ENCODE assay signal across 8 cellular contexts in the genomic region with DNA sequence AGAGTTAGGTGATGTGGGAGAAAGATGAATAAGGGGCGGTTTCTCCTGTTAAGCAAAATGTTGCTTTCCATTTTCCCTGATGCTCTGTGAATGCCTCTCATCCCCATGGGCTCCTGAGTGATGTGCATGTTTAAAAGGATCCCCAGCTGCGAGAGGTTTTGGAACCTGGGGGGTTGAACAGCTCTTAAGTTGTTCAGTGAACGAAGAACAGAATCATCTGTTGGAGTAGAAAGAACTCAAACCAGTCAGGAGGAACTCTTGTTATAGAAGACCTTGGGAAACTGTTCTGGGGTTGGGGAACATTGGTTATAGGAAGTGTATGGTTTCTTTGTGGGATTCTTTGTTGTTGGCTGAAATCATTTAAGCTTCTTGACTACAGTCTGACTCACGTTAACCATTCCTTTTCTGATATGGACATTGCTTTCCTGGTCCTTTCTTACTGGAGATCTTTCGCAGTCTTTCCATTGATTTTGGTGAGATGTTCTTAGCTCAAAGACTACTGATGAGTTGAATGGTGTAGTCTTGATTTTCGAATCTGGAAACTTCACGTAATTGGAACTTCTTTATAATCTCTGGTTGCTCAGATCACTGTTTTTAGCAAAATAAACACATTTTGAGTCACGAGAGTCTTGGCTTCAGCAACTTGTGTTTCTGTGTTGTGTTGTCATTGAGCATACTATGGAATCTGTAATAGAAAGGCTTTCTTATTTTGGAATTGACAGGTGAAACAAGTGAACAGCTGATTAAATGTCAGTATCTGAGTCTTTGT. TPM values are rescaled to one million over a fixed set of nuclear protein-coding genes. Genes with fewer than 3 reads are reported as not detected.
DNase-seq lines count a peak whose midpoint lies in the region; ATAC-seq and TF ChIP-seq lines count a peak whose summit lies in the region.

No MANE protein-coding gene starts in this region.

- H3K4me3 ChIP-seq in ACC112 (ENCODE audit: low read depth, low read length) = peak overlapping the region; percentile 77
- peak overlapping the region; percentile 71 for H3K4me3 ChIP-seq in HAP-1
- peak overlapping the region; percentile 40 to 77 (median 49) for H3K4me3 ChIP-seq in skin epidermis

- H3K27me3 ChIP-seq in ACC112 (ENCODE audit: insufficient read depth, low read length) (no peaks in the 10 kb centered on the region), HAP-1 (ENCODE audit: low read depth) (no peaks in the 10 kb centered on the region)

- no peaks in the 10 kb centered on the region for H3K36me3 ChIP-seq in ACC112 (ENCODE audit: insufficient read depth, low read length)
- H3K36me3 ChIP-seq in HAP-1 (replicated peaks) = peaks cover 3% of the 10 kb centered on the region

- H3K4me1 ChIP-seq in ACC112 (ENCODE audit: control insufficient read depth, insufficient read depth, low read length, unreplicated experiment) (peaks cover 26% of the 10 kb centered on the region), HAP-1 (peaks cover 28% of the 10 kb centered on the region)

- peak overlapping the region; percentile 98 for H3K27ac ChIP-seq in ACC112 (ENCODE audit: low read depth, low read length)
- peak overlapping the region in 20 of 21 experiments; percentile 93 to 100 (median 99) for H3K27ac ChIP-seq in skin epidermis

- CTCF ChIA-PET in activated B cell treated with CpG ODN at 0.5 μM for 24 hours (lab: Charles Lee) = interaction anchor here (0.7 to 1.7 kb wide), 6 partner anchors 20 to 111 kb away, joined by 3 to 6 read pairs (median 4); a partner anchor contains a TSS

- H3K36me3 Mint-ChIP-seq in activated B cell treated with CpG ODN at 0.5 μM for 24 hours (ENCODE audit: low read depth) (peaks cover 9% of the 10 kb centered on the region), glutamatergic neuron (ENCODE audit: unreplicated experiment) (no peaks in the 10 kb centered on the region)

- DNase-seq in HAP-1 (ENCODE audit: low spot score in 2 of 2) = peak in 1 of 2 experiments; percentile 22
- no peak for DNase-seq in activated B cell treated with CpG ODN at 0.5 μM for 24 hours
- no peak for DNase-seq in glutamatergic neuron
- no peak for DNase-seq in Ammon's horn (ENCODE audit: low spot score)
- DNase-seq in occipital lobe (lab: John Stamatoyannopoulos, UW) = no peak

- intact Hi-C loops in activated B cell treated with CpG ODN at 0.5 μM for 24 hours (cut with micrococcal nuclease) = loop anchor here (1.0 to 2.0 kb wide), 4 partner anchors 23 to 479 kb away; a partner anchor contains a TSS

- no peaks in the 10 kb centered on the region for H3K9me3 Mint-ChIP-seq in activated B cell treated with CpG ODN at 0.5 μM for 24 hours
- no peaks in the 10 kb centered on the region for H3K9me3 Mint-ChIP-seq in glutamatergic neuron (ENCODE audit: unreplicated experiment)

- H3K4me3 Mint-ChIP-seq in activated B cell treated with CpG ODN at 0.5 μM for 24 hours (peak overlapping the region; percentile 86), glutamatergic neuron (ENCODE audit: unreplicated experiment) (peak overlapping the region; percentile 86)

- POLR2A ChIA-PET in activated B cell treated with CpG ODN at 0.5 μM for 24 hours (lab: Charles Lee) = interaction anchor here (0.7 to 8.1 kb wide), 14 partner anchors 8 to 485 kb away, joined by 3 to 87 read pairs (median 18); a partner anchor contains a TSS

- TF ChIP-seq CTCF in activated B cell treated with CpG ODN at 0.5 μM for 24 hours (IDR thresholded peaks at IDR 0.05) (no peak), glutamatergic neuron (IDR thresholded peaks at IDR 0.05; ENCODE audit: partially characterized antibody, unreplicated experiment) (no peak)

- in situ Hi-C loops in HAP-1 (cut with MboI; ENCODE audit: low sequenced_read_pairs) = no loop called here

- H3K4me1 Mint-ChIP-seq in activated B cell treated with CpG ODN at 0.5 μM for 24 hours (peaks cover 52% of the 10 kb centered on the region), glutamatergic neuron (ENCODE audit: low read depth, unreplicated experiment) (peaks cover 12% of the 10 kb centered on the region)

- H3K27me3 Mint-ChIP-seq in activated B cell treated with CpG ODN at 0.5 μM for 24 hours = no peaks in the 10 kb centered on the region
- H3K27me3 Mint-ChIP-seq in glutamatergic neuron (ENCODE audit: unreplicated experiment) = no peaks in the 10 kb centered on the region

- no peaks in the 10 kb centered on the region for H3K9me3 ChIP-seq in HAP-1

- ATAC-seq in activated B cell treated with CpG ODN at 0.5 μM for 24 hours (ENCODE audit: low read depth) (no peak), GM21526 (IDR thresholded peaks at IDR 0.05; ENCODE audit: low FRiP score, unreplicated experiment) (no peak)

- peak overlapping the region; percentile 99 for H3K27ac Mint-ChIP-seq in activated B cell treated with CpG ODN at 0.5 μM for 24 hours
- peak overlapping the region; percentile 96 for H3K27ac Mint-ChIP-seq in glutamatergic neuron (ENCODE audit: unreplicated experiment)

- H3K79me2 ChIP-seq in ACC112 (ENCODE audit: control insufficient read depth, insufficient read depth, low read length, unreplicated experiment) = peaks cover 38% of the 10 kb centered on the region

- peak overlapping the region; percentile 79 for H2AFZ ChIP-seq in ACC112 (ENCODE audit: low read length, unreplicated experiment)

RNA-seq across cellular contexts. Expression of a gene that starts 1.3 kb away (rescaled TPM):
- 52.3 and 61.2 TPM in 2 replicates for total RNA-seq in activated B cell treated with CpG ODN at 0.5 μM for 24 hours
- 65.5 TPM for total RNA-seq in glutamatergic neuron (ENCODE audit: unreplicated experiment)
- total RNA-seq in occipital lobe = 29.2 TPM

RNA-seq across cellular contexts. Expression of a gene that starts 21.0 kb away (rescaled TPM):
- total RNA-seq in activated B cell treated with CpG ODN at 0.5 μM for 24 hours (14.9 and 22.9 TPM in 2 replicates), glutamatergic neuron (ENCODE audit: unreplicated experiment) (18.2 TPM), occipital lobe (11.4 TPM)

RNA-seq across cellular contexts. Expression of a gene that starts 58.2 kb away (rescaled TPM):
- total RNA-seq in activated B cell treated with CpG ODN at 0.5 μM for 24 hours = 90.4 and 102 TPM in 2 replicates
- total RNA-seq in glutamatergic neuron (ENCODE audit: unreplicated experiment) = 2.4 TPM
- 1.1 TPM for total RNA-seq in occipital lobe

Comparison
In these comparisons a context has a peak if more than half of its experiments do, and no peak if none do; other contexts are left out.
1. RNA of a gene that starts 58.2 kb away (total RNA-seq): 90.4 to 102 TPM in activated B cell treated with CpG ODN at 0.5 μM for 24 hours; 2.4 TPM in glutamatergic neuron (single experiment) and 1.1 TPM in occipital lobe (single experiment); every median in the first group is over 10 times any median in the second.
2. Peak in every context shown above with its lines, with median percentiles within 50 percentile points of each other: H3K4me3 ChIP-seq.